ENCODE assay signal across 1 cellular context in genomic region chr19:55476100-55476775, GRCh38.
TF ChIP-seq lines count a peak whose summit lies in the region.

TSS of gene ZNF628 (plus strand) at chr19:55476617. CDS start at chr19:55479911, 3,294 bp downstream.

TF ChIP-seq in HEK293, 187 proteins besides CTCF, POLR2A, EP300 and RAD21 (continued from another document):
- TF ChIP-seq ZNF488 (tag by site-specific recombination; IDR thresholded peaks at IDR 0.05) (no peak), IKZF3 (tag by site-specific recombination; IDR thresholded peaks at IDR 0.05) (peak; percentile 96), GFI1B (tag by site-specific recombination; IDR thresholded peaks at IDR 0.05) (no peak), MYNN (tag by site-specific recombination; IDR thresholded peaks at IDR 0.05; ENCODE audit: borderline replicate concordance) (no peak), SP2 (tag by site-specific recombination; IDR thresholded peaks at IDR 0.05) (peak; percentile 82), ZNF239 (tag by site-specific recombination; IDR thresholded peaks at IDR 0.05) (no peak), KLF8 (tag by site-specific recombination; IDR thresholded peaks at IDR 0.05) (peak; percentile 92; the same call in 1 of the 2 replicates), ZFHX2 (tag by site-specific recombination; conservative IDR thresholded peaks at IDR 0.05) (peak; percentile 63), MZF1 (tag by site-specific recombination; IDR thresholded peaks at IDR 0.05; ENCODE audit: borderline replicate concordance) (no peak), ZNF114 (tag by site-specific recombination; IDR thresholded peaks at IDR 0.05) (no peak), ZNF138 (tag by site-specific recombination; IDR thresholded peaks at IDR 0.05; ENCODE audit: borderline replicate concordance) (no peak), ZNF449 (tag by site-specific recombination; IDR thresholded peaks at IDR 0.05) (peak; percentile 54), ZNF596 (tag by site-specific recombination; IDR thresholded peaks at IDR 0.05) (no peak), ZNF341 (tag by site-specific recombination; IDR thresholded peaks at IDR 0.05; ENCODE audit: low read depth) (0 out of 2 replicates have a peak, but pooled peaks have one; percentile 27), ZNF266 (tag by site-specific recombination; IDR thresholded peaks at IDR 0.05; ENCODE audit: low read depth) (no peak), PRDM4 (tag by site-specific recombination; IDR thresholded peaks at IDR 0.05) (no peak; the same call in 1 of the 2 replicates), REPIN1 (tag by site-specific recombination; IDR thresholded peaks at IDR 0.05; ENCODE audit: low read depth) (no peak), ZNF335 (tag by site-specific recombination; conservative IDR thresholded peaks at IDR 0.05) (peak; percentile 99), ZNF112 (tag by site-specific recombination; IDR thresholded peaks at IDR 0.05) (no peak), ZNF366 (tag by site-specific recombination; conservative IDR thresholded peaks at IDR 0.05) (no peak), HOXA7 (CRISPR knock-in tag; IDR thresholded peaks at IDR 0.05; ENCODE audit: borderline replicate concordance) (no peak), ZNF660 (tag by site-specific recombination; IDR thresholded peaks at IDR 0.05) (peak; percentile 76; the same call in 1 of the 2 replicates), ZNF146 (tag by site-specific recombination; IDR thresholded peaks at IDR 0.05) (no peak), ZNF174 (tag by site-specific recombination; IDR thresholded peaks at IDR 0.05) (no peak), SALL2 (tag by site-specific recombination; IDR thresholded peaks at IDR 0.05; ENCODE audit: borderline replicate concordance) (no peak), ZNF121 (tag by site-specific recombination; IDR thresholded peaks at IDR 0.05) (no peak), PRDM6 (tag by site-specific recombination; IDR thresholded peaks at IDR 0.05) (no peak), ATF2 (tag by site-specific recombination; IDR thresholded peaks at IDR 0.05; ENCODE audit: low read depth) (no peak), ZNF24 (tag by site-specific recombination; IDR thresholded peaks at IDR 0.05) (peak; percentile 73; the same call in 1 of the 2 replicates), ZSCAN5A (tag by site-specific recombination; IDR thresholded peaks at IDR 0.05) (0 out of 2 replicates have a peak, but pooled peaks have one; percentile 46), ZBTB1 (tag by site-specific recombination; IDR thresholded peaks at IDR 0.05) (no peak), ZNF701 (tag by site-specific recombination; IDR thresholded peaks at IDR 0.05) (no peak), ZNF707 (tag by site-specific recombination; IDR thresholded peaks at IDR 0.05) (no peak), TSHZ1 (tag by site-specific recombination; IDR thresholded peaks at IDR 0.05; ENCODE audit: borderline replicate concordance) (no peak)
